In genomic region chr19:27792576-27793127, GRCh38 we compare ENCODE assay signal across 1 cellular context.
A peak's percentile ranks its signal among the peaks of the same experiment; 100 is the strongest.
TF ChIP-seq lines count a peak whose summit lies in the region.

No MANE protein-coding gene starts in this region.

TF ChIP-seq in HEK293, 187 proteins besides CTCF, POLR2A, EP300 and RAD21 (continued from another document):
- peak; percentile 61 for TF ChIP-seq PRDM6 (tag by site-specific recombination; IDR thresholded peaks at IDR 0.05)
- 0 out of 2 replicates have a peak, but pooled peaks have one; percentile 12 for TF ChIP-seq PRDM10 (tag by site-specific recombination; IDR thresholded peaks at IDR 0.05)
- TF ChIP-seq ZSCAN23 (tag by site-specific recombination; IDR thresholded peaks at IDR 0.05) = 0 out of 2 replicates have a peak, but pooled peaks have one; percentile 45
- 0 out of 2 replicates have a peak, but pooled peaks have one; percentile 79 for TF ChIP-seq AEBP2 (tag by site-specific recombination; IDR thresholded peaks at IDR 0.05; ENCODE audit: borderline replicate concordance)
- no peak for TF ChIP-seq FEZF1 (tag by site-specific recombination; IDR thresholded peaks at IDR 0.05)
TF ChIP-seq in HEK293: peak in this region for 13.
